In genomic region chr7:28065721-28066285, GRCh38 we compare ENCODE assay signal across 21 cellular contexts.
DNase-seq lines count a peak whose midpoint lies in the region; ATAC-seq, FAIRE-seq and TF ChIP-seq lines count a peak whose summit lies in the region.
"Had no signal": no experiment of that assay in that cellular context is flagged by ENCODE, and none has a peak within 500 bp of the region (broad histone marks: within the 10 kb centered on the region; RNA-seq: fewer than 3 reads in every experiment).

No MANE protein-coding gene starts in this region.

- H3K4me3 Mint-ChIP-seq in activated CD8-positive, alpha-beta T cell treated with anti-CD3 and anti-CD28 coated beads for 36 hours: no peak overlapping the region
- no peak overlapping the region for H3K4me3 Mint-ChIP-seq in stimulated activated naive CD8-positive, alpha-beta T cell treated with anti-CD3 and anti-CD28 coated beads, Interleukin-15, amount 100 ng/mL, for 72 hours
- H3K4me3 Mint-ChIP-seq: activated naive CD4-positive, alpha-beta T cell treated with anti-CD3 and anti-CD28 coated beads, Interleukin-2, amount 10 ng/mL, durations not matched to agents 7 days and 5 days; CD4-positive, alpha-beta T cell; dendritic cell treated with granulocyte-macrophage colony-stimulating factor and Interleukin-4, amounts not matched to agents 40 ng/mL and 50 ng/mL, for 4 days; type B pancreatic cell had no signal

- H3K9me3 ChIP-seq in left ventricle myocardium inferior (replicated peaks) (no peaks in the 10 kb centered on the region), prostate gland (no peaks in the 10 kb centered on the region)

- no peak for TF ChIP-seq CTCF in left ventricle myocardium inferior (IDR thresholded peaks at IDR 0.05; ENCODE audit: borderline replicate concordance)
- no peak for TF ChIP-seq CTCF in prostate gland (IDR thresholded peaks at IDR 0.05)
- no peak for TF ChIP-seq CTCF in activated CD8-positive, alpha-beta T cell treated with anti-CD3 and anti-CD28 coated beads for 36 hours (IDR thresholded peaks at IDR 0.05)

- WGBS in prostate gland: 30% methylated on average over 8 of the region's 8 CpGs

- no peaks in the 10 kb centered on the region for H3K9me3 Mint-ChIP-seq in activated CD8-positive, alpha-beta T cell treated with anti-CD3 and anti-CD28 coated beads for 36 hours
- no peaks in the 10 kb centered on the region for H3K9me3 Mint-ChIP-seq in stimulated activated naive CD8-positive, alpha-beta T cell treated with anti-CD3 and anti-CD28 coated beads, Interleukin-15, amount 100 ng/mL, for 72 hours
- H3K9me3 Mint-ChIP-seq: activated naive CD4-positive, alpha-beta T cell treated with anti-CD3 and anti-CD28 coated beads, Interleukin-2, amount 10 ng/mL, durations not matched to agents 7 days and 5 days; CD4-positive, alpha-beta T cell; dendritic cell treated with granulocyte-macrophage colony-stimulating factor and Interleukin-4, amounts not matched to agents 40 ng/mL and 50 ng/mL, for 4 days; type B pancreatic cell had no signal

- TF ChIP-seq POLR2A in prostate gland (IDR thresholded peaks at IDR 0.05): no peak

- H3K4me3 ChIP-seq in left ventricle myocardium inferior (no peak overlapping the region), prostate gland (no peak overlapping the region)

- ATAC-seq in Right ventricle myocardium superior (ENCODE audit: poor library complexity) (no peak), left colon (no peak)
- no peak for ATAC-seq in activated CD8-positive, alpha-beta T cell treated with anti-CD3 and anti-CD28 coated beads for 36 hours
- ATAC-seq in stimulated activated naive CD8-positive, alpha-beta T cell treated with anti-CD3 and anti-CD28 coated beads, Interleukin-15, amount 100 ng/mL, for 72 hours: no peak

- POLR2A ChIA-PET in activated CD8-positive, alpha-beta T cell treated with anti-CD3 and anti-CD28 coated beads for 36 hours (lab: Charles Lee): no interaction called here

- intact Hi-C loops in left ventricle myocardium inferior (cut with micrococcal nuclease) (no loop called here), Right ventricle myocardium superior (cut with DNase I) (no loop called here), prostate gland (cut with DNase I) (no loop called here), left colon (cut with DNase I, micrococcal nuclease) (no loop called here)
- intact Hi-C loops in activated CD8-positive, alpha-beta T cell treated with anti-CD3 and anti-CD28 coated beads for 36 hours (cut with micrococcal nuclease): no loop called here

- CTCF ChIA-PET in activated CD8-positive, alpha-beta T cell treated with anti-CD3 and anti-CD28 coated beads for 36 hours (lab: Charles Lee): interaction anchor here (1.8 to 2.4 kb wide), 3 partner anchors 12 to 27 kb away, joined by 7 to 13 read pairs (median 9); no protein-coding TSS in a partner anchor

- FAIRE-seq in endometrium (lab: Jason Lieb, UNC): peak; percentile 97
- FAIRE-seq: islet of Langerhans had no signal

- no peak overlapping the region for H3K27ac Mint-ChIP-seq in activated CD8-positive, alpha-beta T cell treated with anti-CD3 and anti-CD28 coated beads for 36 hours
- H3K27ac Mint-ChIP-seq in stimulated activated naive CD8-positive, alpha-beta T cell treated with anti-CD3 and anti-CD28 coated beads, Interleukin-15, amount 100 ng/mL, for 72 hours: no peak overlapping the region
- H3K27ac Mint-ChIP-seq: activated naive CD4-positive, alpha-beta T cell treated with anti-CD3 and anti-CD28 coated beads, Interleukin-2, amount 10 ng/mL, durations not matched to agents 7 days and 5 days; CD4-positive, alpha-beta T cell; type B pancreatic cell had no signal

- peak overlapping the region; percentile 24 for H3K27ac ChIP-seq in left ventricle myocardium inferior (replicated peaks)
- H3K27ac ChIP-seq in prostate gland: peak overlapping the region; percentile 13 to 35
- H3K27ac ChIP-seq: RWPE1 had no signal

- DNase-seq in left ventricle myocardium inferior (no peak), Right ventricle myocardium superior (no peak), prostate gland (ENCODE audit: low spot score) (no peak), left colon (no peak), islet precursor cell (no peak)
- DNase-seq in activated CD8-positive, alpha-beta T cell treated with anti-CD3 and anti-CD28 coated beads for 36 hours: no peak
- DNase-seq in stimulated activated naive CD8-positive, alpha-beta T cell treated with anti-CD3 and anti-CD28 coated beads, Interleukin-15, amount 100 ng/mL, for 72 hours: no peak
- DNase-seq: activated naive CD4-positive, alpha-beta T cell treated with anti-CD3 and anti-CD28 coated beads, Interleukin-2, amount 10 ng/mL, durations not matched to agents 7 days and 5 days; activated T-cell treated with anti-CD3 and anti-CD28 coated beads for 4 hours; CD4-positive, alpha-beta T cell; DMS79 treated with DMSO at 0.1 percent for 48 hours; glutamatergic neuron; NCI-H1694 treated with DMSO at 0.1 percent for 48 hours; NCI-H345; stimulated activated CD4-positive, alpha-beta T cell treated with anti-CD3 and anti-CD28 coated beads, Interleukin-4, amount 100 ng/mL, for 24 hours; stimulated activated CD8-positive, alpha-beta memory T cell treated with anti-CD3 and anti-CD28 coated beads, Interleukin-4, amount 100 ng/mL, for 48 hours had no signal

- peaks cover 4% of the 10 kb centered on the region for H3K4me1 Mint-ChIP-seq in activated CD8-positive, alpha-beta T cell treated with anti-CD3 and anti-CD28 coated beads for 36 hours (ENCODE audit: low read depth)
- H3K4me1 Mint-ChIP-seq in stimulated activated naive CD8-positive, alpha-beta T cell treated with anti-CD3 and anti-CD28 coated beads, Interleukin-15, amount 100 ng/mL, for 72 hours: peaks cover 8% of the 10 kb centered on the region
- H3K4me1 Mint-ChIP-seq: activated naive CD4-positive, alpha-beta T cell treated with anti-CD3 and anti-CD28 coated beads, Interleukin-2, amount 10 ng/mL, durations not matched to agents 7 days and 5 days had no signal

- H3K36me3 Mint-ChIP-seq in activated CD8-positive, alpha-beta T cell treated with anti-CD3 and anti-CD28 coated beads for 36 hours (ENCODE audit: low read depth): no peaks in the 10 kb centered on the region
- H3K36me3 Mint-ChIP-seq: activated naive CD4-positive, alpha-beta T cell treated with anti-CD3 and anti-CD28 coated beads, Interleukin-2, amount 10 ng/mL, durations not matched to agents 7 days and 5 days; type B pancreatic cell had no signal

- peaks cover 2% of the 10 kb centered on the region for H3K27me3 Mint-ChIP-seq in activated CD8-positive, alpha-beta T cell treated with anti-CD3 and anti-CD28 coated beads for 36 hours
- peaks cover 7% of the 10 kb centered on the region for H3K27me3 Mint-ChIP-seq in stimulated activated naive CD8-positive, alpha-beta T cell treated with anti-CD3 and anti-CD28 coated beads, Interleukin-15, amount 100 ng/mL, for 72 hours
- H3K27me3 Mint-ChIP-seq: CD4-positive, alpha-beta T cell; dendritic cell treated with granulocyte-macrophage colony-stimulating factor and Interleukin-4, amounts not matched to agents 40 ng/mL and 50 ng/mL, for 4 days had no signal

- H3K4me1 ChIP-seq in left ventricle myocardium inferior (peaks cover 38% of the 10 kb centered on the region), prostate gland (replicated peaks) (no peaks in the 10 kb centered on the region)

- H3K27me3 ChIP-seq in left ventricle myocardium inferior (ENCODE audit: low read depth) (no peaks in the 10 kb centered on the region), prostate gland (replicated peaks; ENCODE audit: insufficient read depth) (no peaks in the 10 kb centered on the region)

- H3K36me3 ChIP-seq in left ventricle myocardium inferior: no peaks in the 10 kb centered on the region
- no peaks in the 10 kb centered on the region for H3K36me3 ChIP-seq in prostate gland
